9 cellular contexts compared by ENCODE assay signal in genomic region chr17:49997256-49997735, GRCh38. TPM values are rescaled to one million over a fixed set of nuclear protein-coding genes. Genes with fewer than 3 reads are reported as not detected.
DNase-seq lines count a peak whose midpoint lies in the region; ATAC-seq and TF ChIP-seq lines count a peak whose summit lies in the region.
"Had no signal": no experiment of that assay in that cellular context is flagged by ENCODE, and none has a peak within 500 bp of the region (broad histone marks: within the 10 kb centered on the region; RNA-seq: fewer than 3 reads in every experiment).

No MANE protein-coding gene starts in this region.

- peaks cover 6% of the 10 kb centered on the region for H3K36me3 Mint-ChIP-seq in effector memory CD8-positive, alpha-beta T cell (ENCODE audit: insufficient read depth)

- no peak for DNase-seq in GM23248
- DNase-seq in NCI-H226: peak; percentile 58
- no peak for DNase-seq in effector memory CD8-positive, alpha-beta T cell
- no peak for DNase-seq in osteoblast (ENCODE audit: insufficient read length, low spot score, missing footprints)
- DNase-seq in glomerular visceral epithelial cell (ENCODE audit: extremely low spot score): no peak
- no peak for DNase-seq in NCI-H1048 (lab: John Stamatoyannopoulos, UW)
- DNase-seq: brain microvascular endothelial cell, NCI-H2029 had no signal

- H3K9me3 ChIP-seq in GM23248 (ENCODE audit: low read depth): no peaks in the 10 kb centered on the region
- H3K9me3 ChIP-seq in osteoblast (ENCODE audit: low read depth, low read length): no peaks in the 10 kb centered on the region

- no peaks in the 10 kb centered on the region for H4K20me1 ChIP-seq in GM23248 (ENCODE audit: insufficient read depth)
- H4K20me1 ChIP-seq in osteoblast (ENCODE audit: insufficient read depth, low read length): peaks cover 12% of the 10 kb centered on the region

- H3K9me2 ChIP-seq in GM23248 (ENCODE audit: insufficient read depth): no peaks in the 10 kb centered on the region

- H3K4me1 Mint-ChIP-seq in effector memory CD8-positive, alpha-beta T cell (ENCODE audit: low read depth in 2 of 2): peaks cover 25 to 31% of the 10 kb centered on the region in 2 donors

- peak overlapping the region; percentile 41 for H3K4me2 ChIP-seq in GM23248 (ENCODE audit: unreplicated experiment)
- peak overlapping the region; percentile 94 for H3K4me2 ChIP-seq in osteoblast (ENCODE audit: insufficient read depth, low read length)

- H3K27me3 Mint-ChIP-seq in effector memory CD8-positive, alpha-beta T cell: peaks cover 78 to 97% of the 10 kb centered on the region in 2 donors

- no peaks in the 10 kb centered on the region for H3F3A ChIP-seq in GM23248 (ENCODE audit: insufficient read depth)

- H3K79me2 ChIP-seq in GM23248 (ENCODE audit: insufficient read depth): no peaks in the 10 kb centered on the region
- H3K79me2 ChIP-seq in osteoblast (ENCODE audit: insufficient read depth, low read length): peaks cover 21% of the 10 kb centered on the region

- H3K27ac ChIP-seq in GM23248: no peak overlapping the region
- H3K27ac ChIP-seq in osteoblast (ENCODE audit: low read depth, low read length): no peak overlapping the region
- H3K27ac ChIP-seq: brain microvascular endothelial cell had no signal

- TF ChIP-seq CTCF in osteoblast (IDR thresholded peaks at IDR 0.05; ENCODE audit: extremely low read depth, low read depth, low read length): no peak

- in situ Hi-C loops in GM23248 (cut with MboI): loop anchor here (25.0 kb wide), 1 partner anchor 435 kb away; no protein-coding TSS in a partner anchor

- H3K9ac ChIP-seq in GM23248: no peak overlapping the region

- no peak for ATAC-seq in effector memory CD8-positive, alpha-beta T cell (replicated peaks)
- no peak for ATAC-seq in GM18907 (IDR thresholded peaks at IDR 0.05; ENCODE audit: unreplicated experiment)

- H3K4me1 ChIP-seq in GM23248 (ENCODE audit: insufficient read depth) (0 out of 2 replicates have a peak, but pooled peaks cover 6% of the 10 kb centered on the region), osteoblast (ENCODE audit: insufficient read depth, low read length) (peaks cover 32% of the 10 kb centered on the region)

- 23 to 34% methylated on average over 6 to 8 of the region's 8 CpGs for WGBS in GM23248 (ENCODE audit: low coverage in 1 of 2, low lambda C conversion rate in 2 of 2, missing lambda C conversion rate in 2 of 2), 2 experiments

- H3K27me3 ChIP-seq in GM23248 (replicated peaks; ENCODE audit: insufficient read depth) (peaks cover 34% of the 10 kb centered on the region), osteoblast (ENCODE audit: insufficient read depth, low read length) (peaks cover 38% of the 10 kb centered on the region)

- H3K36me3 ChIP-seq in GM23248 (ENCODE audit: low read depth): no peaks in the 10 kb centered on the region
- H3K36me3 ChIP-seq in osteoblast (ENCODE audit: insufficient read depth, low read length): no peaks in the 10 kb centered on the region
- H3K36me3 ChIP-seq: brain microvascular endothelial cell had no signal

- H3K4me3 ChIP-seq in GM23248 (peak overlapping the region; percentile 68; the same call in 1 of the 2 replicates), osteoblast (ENCODE audit: insufficient read depth, low read length) (peak overlapping the region; percentile 77)

- H2AFZ ChIP-seq in GM23248: 0 out of 2 replicates have a peak overlapping the region, but pooled peaks have one; percentile 67
- H2AFZ ChIP-seq in osteoblast (ENCODE audit: low read length): peak overlapping the region; percentile 93

- H3K9me3 Mint-ChIP-seq in effector memory CD8-positive, alpha-beta T cell: no peaks in the 10 kb centered on the region

- peak overlapping the region; percentile 53 to 63 for H3K4me3 Mint-ChIP-seq in effector memory CD8-positive, alpha-beta T cell

- H3K27ac Mint-ChIP-seq in effector memory CD8-positive, alpha-beta T cell: no peak overlapping the region

RNA-seq across cellular contexts. Expression of gene DLX3, which starts 2.3 kb away (rescaled TPM):
- total RNA-seq in GM23248 (2014; rRNA removed; shearing (Covaris generic)): 0.43 and 0.51 TPM in 2 replicates
- 1.0 and 1.4 TPM in 2 replicates for polyA plus RNA-seq in GM23248 (2016; fragmentation: Nextera tagmentation; extraction: Ambion mirVana)
- total RNA-seq in osteoblast: 0.59 and 1.1 TPM in 2 replicates

RNA-seq across cellular contexts. Expression of gene DLX4, which starts 28.3 kb away (rescaled TPM):
- total RNA-seq in GM23248 (2014; rRNA removed; shearing (Covaris generic)): 0.76 TPM in 1 of 2 replicates, not detected in the other
- polyA plus RNA-seq in GM23248 (2016; fragmentation: Nextera tagmentation; extraction: Ambion mirVana): 0.15 and 0.40 TPM in 2 replicates
- total RNA-seq in osteoblast: under 0.01 TPM in 1 of 2 replicates, not detected in the other

RNA-seq across cellular contexts. Expression of gene ITGA3, which starts 58.6 kb away (rescaled TPM):
- total RNA-seq in GM23248 (2014; rRNA removed; shearing (Covaris generic)): 321 and 330 TPM in 2 replicates
- polyA plus RNA-seq in GM23248 (2016; fragmentation: Nextera tagmentation; extraction: Ambion mirVana): 105 and 111 TPM in 2 replicates
- total RNA-seq in osteoblast: 73.4 and 81.4 TPM in 2 replicates
